In genomic region chr6:144343736-144344428, GRCh38 we compare ENCODE assay signal across 8 cellular contexts. TPM values are rescaled to one million over a fixed set of nuclear protein-coding genes. Genes with fewer than 3 reads are reported as not detected.
DNase-seq lines count a peak whose midpoint lies in the region; ATAC-seq and TF ChIP-seq lines count a peak whose summit lies in the region.

No MANE protein-coding gene starts in this region.

- H3K4me3 Mint-ChIP-seq in HFFc6, result no peak overlapping the region

- TF ChIP-seq CTCF in SU-DHL-6 (IDR thresholded peaks at IDR 0.05; ENCODE audit: insufficient read depth, low read length, poor library complexity, severe bottlenecking) (no peak), esophagus muscularis mucosa (IDR thresholded peaks at IDR 0.05) (no peak), HFFc6 (IDR thresholded peaks at IDR 0.05) (no peak)

- 42% methylated on average over 10 of the region's 10 CpGs for WGBS in esophagus muscularis mucosa

- no peaks in the 10 kb centered on the region for H3K9me2 ChIP-seq in SU-DHL-6 (replicated peaks; ENCODE audit: insufficient read depth, low read length)

- ATAC-seq in HG03064 (IDR thresholded peaks at IDR 0.05; ENCODE audit: low read depth, unreplicated experiment), result peak; percentile 36
- ATAC-seq in stimulated activated naive CD8-positive, alpha-beta T cell treated with anti-CD3 and anti-CD28 coated beads, Interleukin-15, Interleukin-2, amounts not matched to agents 100 U/mL and 50 U/mL, for 24 hours, result peak; percentile 57

- peak overlapping the region; percentile 60 for H3K4me2 ChIP-seq in SU-DHL-6 (ENCODE audit: low read depth, low read length, poor library complexity, severe bottlenecking)

- H3K4me3 ChIP-seq in SU-DHL-6 (ENCODE audit: insufficient read depth, low read length, poor library complexity, severe bottlenecking) (peak overlapping the region; percentile 41), esophagus muscularis mucosa (peak overlapping the region; percentile 0 to 22 (median 8))

- H3K27ac ChIP-seq in SU-DHL-6 (ENCODE audit: low read depth, low read length) (peak overlapping the region; percentile 36), esophagus muscularis mucosa (replicated peaks in 1 of 4) (peak overlapping the region; percentile 29 to 52 (median 46))

- H3K4me1 Mint-ChIP-seq in HFFc6 (ENCODE audit: low read depth), result peaks cover 77% of the 10 kb centered on the region

- H3K9me3 ChIP-seq in SU-DHL-6 (ENCODE audit: insufficient read depth, low read length) (no peaks in the 10 kb centered on the region), esophagus muscularis mucosa (no peaks in the 10 kb centered on the region)

- H3K27me3 ChIP-seq in SU-DHL-6 (ENCODE audit: low read length), result no peaks in the 10 kb centered on the region
- no peaks in the 10 kb centered on the region for H3K27me3 ChIP-seq in esophagus muscularis mucosa

- H4K20me1 ChIP-seq in SU-DHL-6 (ENCODE audit: low read depth, low read length), result no peaks in the 10 kb centered on the region

- peak overlapping the region; percentile 42 for H3K9ac ChIP-seq in SU-DHL-6 (ENCODE audit: low read length)

- H3K27ac Mint-ChIP-seq in HFFc6, result no peak overlapping the region

- intact Hi-C loops in esophagus muscularis mucosa (cut with DNase I), result no loop called here

- peak overlapping the region; percentile 92 for H2AFZ ChIP-seq in SU-DHL-6 (ENCODE audit: low read depth, low read length, severe bottlenecking)

- peaks cover 21% of the 10 kb centered on the region for H3K36me3 Mint-ChIP-seq in HFFc6 (ENCODE audit: low read depth)

- peak; percentile 78 for DNase-seq in activated effector memory CD4-positive, alpha-beta T cell treated with anti-CD3 and anti-CD28 coated beads, Interleukin-2, amount 50 U/mL, for 16 hours
- DNase-seq in activated effector memory CD4-positive, alpha-beta T cell treated with Interleukin-2 at 50 U/mL for 16 hours, result no peak
- DNase-seq in esophagus muscularis mucosa (ENCODE audit: extremely low spot score), result peak; percentile 39
- DNase-seq in stimulated activated naive CD8-positive, alpha-beta T cell treated with anti-CD3 and anti-CD28 coated beads, Interleukin-15, Interleukin-2, amounts not matched to agents 100 U/mL and 50 U/mL, for 24 hours, result no peak
- DNase-seq in HFFc6, result no peak
- DNase-seq in H4 (ENCODE audit: low spot score), result no peak

- no peak for TF ChIP-seq EP300 in esophagus muscularis mucosa (IDR thresholded peaks at IDR 0.05)

- no peak for TF ChIP-seq POLR2A in esophagus muscularis mucosa (IDR thresholded peaks at IDR 0.05; ENCODE audit: low read depth)

- H3F3A ChIP-seq in SU-DHL-6 (ENCODE audit: insufficient read depth), result no peaks in the 10 kb centered on the region

- H3K36me3 ChIP-seq in SU-DHL-6 (ENCODE audit: low read length), result no peaks in the 10 kb centered on the region
- no peaks in the 10 kb centered on the region for H3K36me3 ChIP-seq in esophagus muscularis mucosa

- peaks cover 50 to 67% (median 56%) of the 10 kb centered on the region in 4 donors for H3K4me1 ChIP-seq in esophagus muscularis mucosa

- H3K27me3 Mint-ChIP-seq in HFFc6 (ENCODE audit: insufficient read depth), result no peaks in the 10 kb centered on the region; the same call in 1 of the 2 replicates

- no peaks in the 10 kb centered on the region for H3K79me2 ChIP-seq in SU-DHL-6 (ENCODE audit: insufficient read depth, low read length)

- no peaks in the 10 kb centered on the region for H3K9me3 Mint-ChIP-seq in HFFc6

RNA-seq across cellular contexts. Expression of gene UTRN, which starts 58.7 kb away (rescaled TPM):
- total RNA-seq in esophagus muscularis mucosa, result 100 to 1,000 TPM in 3 of 4 donors, 10 to 100 TPM in 1; 98.6 to 112 (median 102) TPM
- total RNA-seq in HFFc6 (2021; fragmentation: NEBNext Ultra II Directional; extraction: Animal tissue kit (Norgen Biotek cat#: 25700)), result 100 to 1,000 TPM in 5 of 6 experiments, 10 to 100 TPM in 1; 99.6 to 116 (median 109) TPM
- total RNA-seq in H4 (2014; rRNA removed; shearing (Covaris generic)), result 15.8 and 24.0 TPM in 2 replicates

Comparison
In these comparisons a context has a peak if more than half of its experiments do, and no peak if none do; other contexts are left out.
1. DNase-seq: peak in activated effector memory CD4-positive, alpha-beta T cell treated with anti-CD3 and anti-CD28 coated beads, Interleukin-2, amount 50 U/mL, for 16 hours (single experiment) and esophagus muscularis mucosa (single experiment); none in activated effector memory CD4-positive, alpha-beta T cell treated with Interleukin-2 at 50 U/mL for 16 hours (single experiment), stimulated activated naive CD8-positive, alpha-beta T cell treated with anti-CD3 and anti-CD28 coated beads, Interleukin-15, Interleukin-2, amounts not matched to agents 100 U/mL and 50 U/mL, for 24 hours (single experiment), HFFc6 (single experiment) and H4 (single experiment).